In genomic region chrX:113529425-113530013, GRCh38 we compare ENCODE assay signal across 25 cellular contexts.
"Had no signal": no experiment of that assay in that cellular context is flagged by ENCODE, and none has a peak within 500 bp of the region (broad histone marks: within the 10 kb centered on the region; RNA-seq: fewer than 3 reads in every experiment).

No MANE protein-coding gene starts in this region.

- H3K27ac Mint-ChIP-seq: activated CD8-positive, alpha-beta T cell treated with anti-CD3 and anti-CD28 coated beads for 36 hours; activated naive CD4-positive, alpha-beta T cell treated with anti-CD3 and anti-CD28 coated beads, Interleukin-2, amount 10 ng/mL, durations not matched to agents 7 days and 5 days; activated naive CD8-positive, alpha-beta T cell treated with anti-CD3 and anti-CD28 coated beads for 36 hours; activated T-cell treated with anti-CD3 and anti-CD28 coated beads, Interleukin-2, amount 50 U/mL, for 72 hours; activated T-helper 2 cell treated with anti-CD3 and anti-CD28 coated beads, Interferon-gamma antibody, Interleukin-2, Interleukin-4, amounts not matched to agents 10 μg/mL and 5 μg/mL and 100 μg/mL, durations not matched to agents 14 hours and 24 hours and 36 hours; T-helper 1 cell treated with Interleukin-12 subunit alpha and Interleukin-12 subunit beta and Interleukin-4 antibody, amounts not matched to agents 30 μg/mL and 1 μg/mL, for 36 hours had no signal

- H3K4me3 ChIP-seq: cardiac muscle cell, Peyer's patch, SJSA1 had no signal

- H3K36me3 Mint-ChIP-seq: activated naive CD4-positive, alpha-beta T cell treated with anti-CD3 and anti-CD28 coated beads, Interleukin-2, amount 10 ng/mL, durations not matched to agents 7 days and 5 days; activated naive CD8-positive, alpha-beta T cell treated with anti-CD3 and anti-CD28 coated beads for 36 hours had no signal

- H3K9me3 Mint-ChIP-seq: activated CD8-positive, alpha-beta T cell treated with anti-CD3 and anti-CD28 coated beads for 36 hours; activated naive CD8-positive, alpha-beta T cell treated with anti-CD3 and anti-CD28 coated beads for 36 hours; T-helper 1 cell treated with Interleukin-12 subunit alpha and Interleukin-12 subunit beta and Interleukin-4 antibody, amounts not matched to agents 30 μg/mL and 1 μg/mL, for 36 hours had no signal

- H3K4me1 Mint-ChIP-seq: activated naive CD4-positive, alpha-beta T cell treated with anti-CD3 and anti-CD28 coated beads, Interleukin-2, amount 10 ng/mL, durations not matched to agents 7 days and 5 days; activated naive CD8-positive, alpha-beta T cell treated with anti-CD3 and anti-CD28 coated beads for 36 hours had no signal

- DNase-seq: activated CD4-positive, alpha-beta T cell treated with anti-CD3 and anti-CD28 coated beads for 4 hours; activated CD8-positive, alpha-beta memory T cell treated with anti-CD3 and anti-CD28 coated beads, Interleukin-2, amount 50 U/mL, for 4 hours; activated CD8-positive, alpha-beta T cell treated with anti-CD3 and anti-CD28 coated beads for 36 hours; activated gamma-delta T cell treated with Interleukin-2 at 50 U/mL for 16 hours; activated naive CD4-positive, alpha-beta T cell treated with anti-CD3 and anti-CD28 coated beads, Interleukin-2, amount 10 ng/mL, durations not matched to agents 7 days and 5 days; activated naive CD8-positive, alpha-beta T cell treated with anti-CD3 and anti-CD28 coated beads for 36 hours; activated T-cell treated with anti-CD3 and anti-CD28 coated beads, Interleukin-2, amount 50 U/mL, for 72 hours; brain microvascular endothelial cell; NCI-H1092; NCI-H1417 treated with DMSO at 0.1 percent for 48 hours; NCI-H1694; NCI-H2029 treated with DMSO at 0.1 percent for 48 hours; NCI-H345; NCI-H510A; NCI-H526 treated with DMSO at 0.1 percent for 48 hours; NCI-H82; Peyer's patch; SHP77; SW 1271 had no signal

- H3K27me3 Mint-ChIP-seq: activated CD8-positive, alpha-beta T cell treated with anti-CD3 and anti-CD28 coated beads for 36 hours; activated naive CD4-positive, alpha-beta T cell treated with anti-CD3 and anti-CD28 coated beads, Interleukin-2, amount 10 ng/mL, durations not matched to agents 7 days and 5 days; activated naive CD8-positive, alpha-beta T cell treated with anti-CD3 and anti-CD28 coated beads for 36 hours had no signal

- ATAC-seq: activated CD4-positive, CD25-positive, alpha-beta regulatory T cell treated with anti-CD3 and anti-CD28 coated beads, Interleukin-2, amount 50 U/mL, for 24 hours; activated CD8-positive, alpha-beta T cell treated with anti-CD3 and anti-CD28 coated beads for 36 hours; activated T-cell treated with anti-CD3 and anti-CD28 coated beads, Interleukin-2, amount 50 U/mL, for 72 hours; SK-N-SH treated with all-trans-retinoic acid at 6 μM for 48 hours had no signal

- H3K4me3 Mint-ChIP-seq: activated CD8-positive, alpha-beta T cell treated with anti-CD3 and anti-CD28 coated beads for 36 hours; activated naive CD4-positive, alpha-beta T cell treated with anti-CD3 and anti-CD28 coated beads, Interleukin-2, amount 10 ng/mL, durations not matched to agents 7 days and 5 days; activated naive CD8-positive, alpha-beta T cell treated with anti-CD3 and anti-CD28 coated beads for 36 hours; activated T-cell treated with anti-CD3 and anti-CD28 coated beads, Interleukin-2, amount 50 U/mL, for 72 hours; T-helper 1 cell treated with Interleukin-12 subunit alpha and Interleukin-12 subunit beta and Interleukin-4 antibody, amounts not matched to agents 30 μg/mL and 1 μg/mL, for 36 hours had no signal
